30 cellular contexts compared by ENCODE assay signal in genomic region chr7:33547880-33548279, GRCh38.
"Had no signal": no experiment of that assay in that cellular context is flagged by ENCODE, and none has a peak within 500 bp of the region (broad histone marks: within the 10 kb centered on the region; RNA-seq: fewer than 3 reads in every experiment).

No MANE protein-coding gene starts in this region.

- DNase-seq: activated CD4-positive, alpha-beta memory T cell treated with anti-CD3 and anti-CD28 coated beads, Interleukin-2, amount 10 ng/mL, durations not matched to agents 7 days and 5 days; activated CD4-positive, alpha-beta T cell treated with anti-CD3 and anti-CD28 coated beads, Interleukin-2, amount 10 ng/mL, durations not matched to agents 7 days and 5 days; activated CD4-positive, CD25-positive, alpha-beta regulatory T cell treated with anti-CD3 and anti-CD28 coated beads, Interleukin-2, amount 50 U/mL, for 72 hours; activated CD8-positive, alpha-beta memory T cell treated with anti-CD3 and anti-CD28 coated beads, Interleukin-2, amount 50 U/mL, for 48 hours; activated naive CD8-positive, alpha-beta T cell treated with anti-CD3 and anti-CD28 coated beads, Interleukin-2, amount 50 U/mL, for 24 hours; activated T-cell treated with anti-CD3 and anti-CD28 coated beads, Interleukin-2, amount 50 U/mL, for 24 hours; amygdala; cortex of kidney; endodermal cell; gastrocnemius medialis; kidney; left colon; mammary epithelial cell; naive B cell; pancreas; spleen; stimulated activated CD4-positive, alpha-beta T cell treated with anti-CD3 and anti-CD28 coated beads, Interleukin-2, amount 100 ng/mL, for 48 hours; stimulated activated naive CD8-positive, alpha-beta T cell treated with anti-CD3 and anti-CD28 coated beads, Interleukin-15, Interleukin-2, amounts not matched to agents 100 U/mL and 50 U/mL, for 24 hours; T-helper 17 cell; T1000; testis; transverse colon had no signal

- FAIRE-seq: kidney, pancreas, urothelium cell line had no signal

- H3K9me3 ChIP-seq: esophagus muscularis mucosa, gastrocnemius medialis, pancreas, prostate gland, right atrium auricular region, spleen, testis, transverse colon had no signal

- H3K27me3 Mint-ChIP-seq: activated CD4-positive, alpha-beta memory T cell treated with anti-CD3 and anti-CD28 coated beads, Interleukin-2, amount 10 ng/mL, durations not matched to agents 7 days and 5 days; activated CD4-positive, alpha-beta T cell treated with anti-CD3 and anti-CD28 coated beads, Interleukin-2, amount 10 ng/mL, durations not matched to agents 7 days and 5 days; activated naive CD4-positive, alpha-beta T cell treated with anti-CD3 and anti-CD28 coated beads, Interleukin-2, amount 50 U/mL, for 24 hours; activated naive CD8-positive, alpha-beta T cell treated with anti-CD3 and anti-CD28 coated beads, Interleukin-2, amount 50 U/mL, for 24 hours; activated T-cell treated with anti-CD3 and anti-CD28 coated beads, Interleukin-2, amount 50 U/mL, for 24 hours; naive B cell; T-helper 17 cell had no signal

- H3K79me2 ChIP-seq: hepatocyte had no signal

- H3K27ac Mint-ChIP-seq: activated CD4-positive, alpha-beta memory T cell treated with anti-CD3 and anti-CD28 coated beads, Interleukin-2, amount 10 ng/mL, durations not matched to agents 7 days and 5 days; activated CD4-positive, alpha-beta T cell treated with anti-CD3 and anti-CD28 coated beads, Interleukin-2, amount 10 ng/mL, durations not matched to agents 7 days and 5 days; activated naive CD4-positive, alpha-beta T cell treated with anti-CD3 and anti-CD28 coated beads, Interleukin-2, amount 50 U/mL, for 24 hours; activated naive CD8-positive, alpha-beta T cell treated with anti-CD3 and anti-CD28 coated beads, Interleukin-2, amount 50 U/mL, for 24 hours; activated T-cell treated with anti-CD3 and anti-CD28 coated beads, Interleukin-2, amount 50 U/mL, for 24 hours; activated T-helper 2 cell treated with anti-CD3 and anti-CD28 coated beads, Interferon-gamma antibody, Interleukin-2, Interleukin-4, amounts not matched to agents 10 μg/mL and 5 μg/mL and 100 μg/mL, durations not matched to agents 14 hours and 24 hours and 36 hours; endodermal cell; mesothelial cell of epicardium; T-helper 17 cell had no signal

- H3K4me3 Mint-ChIP-seq: activated CD4-positive, alpha-beta memory T cell treated with anti-CD3 and anti-CD28 coated beads, Interleukin-2, amount 10 ng/mL, durations not matched to agents 7 days and 5 days; activated CD4-positive, alpha-beta T cell treated with anti-CD3 and anti-CD28 coated beads, Interleukin-2, amount 10 ng/mL, durations not matched to agents 7 days and 5 days; activated naive CD4-positive, alpha-beta T cell treated with anti-CD3 and anti-CD28 coated beads, Interleukin-2, amount 50 U/mL, for 24 hours; activated naive CD8-positive, alpha-beta T cell treated with anti-CD3 and anti-CD28 coated beads, Interleukin-2, amount 50 U/mL, for 24 hours; activated T-cell treated with anti-CD3 and anti-CD28 coated beads, Interleukin-2, amount 50 U/mL, for 24 hours; endodermal cell; mesothelial cell of epicardium; naive B cell; T-helper 17 cell had no signal

- H3K27me3 ChIP-seq: esophagus muscularis mucosa, gastrocnemius medialis, hepatocyte, pancreas, right atrium auricular region, spleen, testis, transverse colon had no signal

- H2AFZ ChIP-seq: hepatocyte had no signal

- H3K9me3 Mint-ChIP-seq: activated naive CD4-positive, alpha-beta T cell treated with anti-CD3 and anti-CD28 coated beads, Interleukin-2, amount 50 U/mL, for 24 hours had no signal

- H3K4me3 ChIP-seq: esophagus muscularis mucosa, gastrocnemius medialis, hepatocyte, pancreas, prostate gland, right atrium auricular region, spleen, testis, transverse colon had no signal

- ATAC-seq: activated naive CD8-positive, alpha-beta T cell treated with anti-CD3 and anti-CD28 coated beads, Interleukin-2, amount 50 U/mL, for 24 hours; gastrocnemius medialis; left colon; pancreas; stimulated activated naive CD8-positive, alpha-beta T cell treated with anti-CD3 and anti-CD28 coated beads, Interleukin-15, Interleukin-2, amounts not matched to agents 100 U/mL and 50 U/mL, for 24 hours; T-helper 17 cell had no signal

- H3K4me1 ChIP-seq: pancreas, prostate gland, spleen, testis had no signal

- H3K36me3 ChIP-seq: esophagus muscularis mucosa, gastrocnemius medialis, pancreas, prostate gland, right atrium auricular region, spleen, transverse colon had no signal

- H3K4me2 ChIP-seq: hepatocyte had no signal

- H3K27ac ChIP-seq: esophagus muscularis mucosa, gastrocnemius medialis, hepatocyte, pancreas, prostate gland, right atrium auricular region, spleen, testis, transverse colon had no signal

- H3K4me1 Mint-ChIP-seq: activated CD4-positive, alpha-beta memory T cell treated with anti-CD3 and anti-CD28 coated beads, Interleukin-2, amount 10 ng/mL, durations not matched to agents 7 days and 5 days; activated CD4-positive, alpha-beta T cell treated with anti-CD3 and anti-CD28 coated beads, Interleukin-2, amount 10 ng/mL, durations not matched to agents 7 days and 5 days; activated naive CD4-positive, alpha-beta T cell treated with anti-CD3 and anti-CD28 coated beads, Interleukin-2, amount 50 U/mL, for 24 hours; activated naive CD8-positive, alpha-beta T cell treated with anti-CD3 and anti-CD28 coated beads, Interleukin-2, amount 50 U/mL, for 24 hours; naive B cell; T-helper 17 cell had no signal
